ENCODE assay signal across 30 cellular contexts in genomic region chr22:33625959-33626358, GRCh38.
"Had no signal": no experiment of that assay in that cellular context is flagged by ENCODE, and none has a peak within 500 bp of the region (broad histone marks: within the 10 kb centered on the region; RNA-seq: fewer than 3 reads in every experiment).

No MANE protein-coding gene starts in this region.

- H3K4me1 Mint-ChIP-seq: activated B cell treated with CpG ODN at 0.5 μM for 24 hours; activated CD4-positive, alpha-beta T cell treated with anti-CD3 and anti-CD28 coated beads, Interleukin-2, amount 10 ng/mL, durations not matched to agents 24 days and 14 days; activated CD8-positive, alpha-beta memory T cell treated with anti-CD3 and anti-CD28 coated beads, Interleukin-2, amount 10 ng/mL, durations not matched to agents 7 days and 5 days; activated naive CD4-positive, alpha-beta T cell treated with anti-CD3 and anti-CD28 coated beads, Interleukin-2, amount 50 U/mL, for 24 hours; activated naive CD8-positive, alpha-beta T cell treated with anti-CD3 and anti-CD28 coated beads, Interleukin-2, amount 10 ng/mL, durations not matched to agents 7 days and 5 days; central memory CD8-positive, alpha-beta T cell; T-helper 17 cell had no signal

- DNase-seq: activated B cell treated with CpG ODN at 0.5 μM for 24 hours; activated CD4-positive, alpha-beta memory T cell treated with anti-CD3 and anti-CD28 coated beads for 36 hours; activated CD4-positive, alpha-beta T cell treated with anti-CD3 and anti-CD28 coated beads, Interleukin-2, amount 10 ng/mL, durations not matched to agents 24 days and 14 days; activated CD8-positive, alpha-beta memory T cell treated with anti-CD3 and anti-CD28 coated beads, Interleukin-2, amount 10 ng/mL, durations not matched to agents 7 days and 5 days; activated CD8-positive, alpha-beta memory T cell treated with anti-CD3 and anti-CD28 coated beads, Interleukin-2, amount 50 U/mL, for 4 hours; activated CD8-positive, alpha-beta T cell treated with anti-CD3 and anti-CD28 coated beads, Interleukin-2, amount 10 ng/mL, durations not matched to agents 7 days and 5 days; activated effector memory CD4-positive, alpha-beta T cell treated with anti-CD3 and anti-CD28 coated beads, Interleukin-2, amount 50 U/mL, for 16 hours; activated naive CD4-positive, alpha-beta T cell treated with anti-CD3 and anti-CD28 coated beads for 36 hours; activated naive CD8-positive, alpha-beta T cell treated with anti-CD3 and anti-CD28 coated beads, Interleukin-2, amount 10 ng/mL, durations not matched to agents 7 days and 5 days; activated T-cell treated with anti-CD3 and anti-CD28 coated beads, Interleukin-2, amount 50 U/mL, for 1 hour; activated T-cell treated with anti-CD3 and anti-CD28 coated beads, Interleukin-2, amount 50 U/mL, for 48 hours; amniotic stem cell; anterior cingulate cortex; brain microvascular endothelial cell; dorsolateral prefrontal cortex; effector memory CD4-positive, alpha-beta T cell; endodermal cell; foreskin fibroblast; head of caudate nucleus; T-helper 17 cell; T1000; WERI-Rb-1 had no signal

- H3K9me3 Mint-ChIP-seq: activated B cell treated with CpG ODN at 0.5 μM for 24 hours; activated naive CD4-positive, alpha-beta T cell treated with anti-CD3 and anti-CD28 coated beads, Interleukin-2, amount 50 U/mL, for 24 hours; endodermal cell had no signal

- H3K27ac Mint-ChIP-seq: activated B cell treated with CpG ODN at 0.5 μM for 24 hours; activated CD4-positive, alpha-beta memory T cell treated with anti-CD3 and anti-CD28 coated beads for 36 hours; activated CD4-positive, alpha-beta T cell treated with anti-CD3 and anti-CD28 coated beads, Interleukin-2, amount 10 ng/mL, durations not matched to agents 24 days and 14 days; activated CD8-positive, alpha-beta memory T cell treated with anti-CD3 and anti-CD28 coated beads, Interleukin-2, amount 10 ng/mL, durations not matched to agents 7 days and 5 days; activated CD8-positive, alpha-beta T cell treated with anti-CD3 and anti-CD28 coated beads, Interleukin-2, amount 10 ng/mL, durations not matched to agents 7 days and 5 days; activated naive CD4-positive, alpha-beta T cell treated with anti-CD3 and anti-CD28 coated beads for 36 hours; activated naive CD4-positive, alpha-beta T cell treated with anti-CD3 and anti-CD28 coated beads, Interleukin-2, amount 50 U/mL, for 24 hours; activated naive CD8-positive, alpha-beta T cell treated with anti-CD3 and anti-CD28 coated beads, Interleukin-2, amount 10 ng/mL, durations not matched to agents 7 days and 5 days; activated T-helper 1 cell treated with anti-CD3 and anti-CD28 coated beads, Interleukin-12 subunit alpha, Interleukin-12 subunit beta, Interleukin-2, Interleukin-4 antibody, amounts not matched to agents 30 ng/mL and 10 ng/mL and 1 ng/mL, durations not matched to agents 14 hours and 24 hours and 36 hours; activated T-helper 2 cell treated with anti-CD3 and anti-CD28 coated beads, Interferon-gamma antibody, Interleukin-2, Interleukin-4, amounts not matched to agents 10 μg/mL and 5 μg/mL and 100 μg/mL, durations not matched to agents 14 hours and 24 hours and 36 hours; dendritic cell treated with granulocyte-macrophage colony-stimulating factor and Interleukin-4, amounts not matched to agents 40 ng/mL and 50 ng/mL, for 4 days; endodermal cell; T-helper 17 cell; T-helper 2 cell treated with Interferon-gamma antibody and Interleukin-4, amounts not matched to agents 5 μg/mL and 100 μg/mL, for 36 hours had no signal

- H3K36me3 Mint-ChIP-seq: activated CD4-positive, alpha-beta memory T cell treated with anti-CD3 and anti-CD28 coated beads for 36 hours; activated CD8-positive, alpha-beta memory T cell treated with anti-CD3 and anti-CD28 coated beads, Interleukin-2, amount 10 ng/mL, durations not matched to agents 7 days and 5 days; activated naive CD4-positive, alpha-beta T cell treated with anti-CD3 and anti-CD28 coated beads, Interleukin-2, amount 50 U/mL, for 24 hours; activated naive CD8-positive, alpha-beta T cell treated with anti-CD3 and anti-CD28 coated beads, Interleukin-2, amount 10 ng/mL, durations not matched to agents 7 days and 5 days had no signal

- ATAC-seq: activated CD4-positive, CD25-positive, alpha-beta regulatory T cell treated with anti-CD3 and anti-CD28 coated beads, Interleukin-2, amount 50 U/mL, for 24 hours; activated CD8-positive, alpha-beta memory T cell treated with anti-CD3 and anti-CD28 coated beads, Interleukin-2, amount 10 ng/mL, durations not matched to agents 7 days and 5 days; activated CD8-positive, alpha-beta T cell treated with anti-CD3 and anti-CD28 coated beads, Interleukin-2, amount 10 ng/mL, durations not matched to agents 7 days and 5 days; esophagus mucosa; T-helper 17 cell had no signal

- H3K27me3 Mint-ChIP-seq: activated B cell treated with CpG ODN at 0.5 μM for 24 hours; activated CD4-positive, alpha-beta memory T cell treated with anti-CD3 and anti-CD28 coated beads for 36 hours; activated CD4-positive, alpha-beta T cell treated with anti-CD3 and anti-CD28 coated beads, Interleukin-2, amount 10 ng/mL, durations not matched to agents 24 days and 14 days; activated CD8-positive, alpha-beta memory T cell treated with anti-CD3 and anti-CD28 coated beads, Interleukin-2, amount 10 ng/mL, durations not matched to agents 7 days and 5 days; activated naive CD4-positive, alpha-beta T cell treated with anti-CD3 and anti-CD28 coated beads, Interleukin-2, amount 50 U/mL, for 24 hours; activated naive CD8-positive, alpha-beta T cell treated with anti-CD3 and anti-CD28 coated beads, Interleukin-2, amount 10 ng/mL, durations not matched to agents 7 days and 5 days; central memory CD8-positive, alpha-beta T cell; dendritic cell treated with granulocyte-macrophage colony-stimulating factor and Interleukin-4, amounts not matched to agents 40 ng/mL and 50 ng/mL, for 4 days; T-helper 17 cell had no signal

- H3K4me3 Mint-ChIP-seq: activated B cell treated with CpG ODN at 0.5 μM for 24 hours; activated CD4-positive, alpha-beta memory T cell treated with anti-CD3 and anti-CD28 coated beads for 36 hours; activated CD4-positive, alpha-beta T cell treated with anti-CD3 and anti-CD28 coated beads, Interleukin-2, amount 10 ng/mL, durations not matched to agents 24 days and 14 days; activated CD8-positive, alpha-beta memory T cell treated with anti-CD3 and anti-CD28 coated beads, Interleukin-2, amount 10 ng/mL, durations not matched to agents 7 days and 5 days; activated CD8-positive, alpha-beta T cell treated with anti-CD3 and anti-CD28 coated beads, Interleukin-2, amount 10 ng/mL, durations not matched to agents 7 days and 5 days; activated naive CD4-positive, alpha-beta T cell treated with anti-CD3 and anti-CD28 coated beads for 36 hours; activated naive CD4-positive, alpha-beta T cell treated with anti-CD3 and anti-CD28 coated beads, Interleukin-2, amount 50 U/mL, for 24 hours; activated naive CD8-positive, alpha-beta T cell treated with anti-CD3 and anti-CD28 coated beads, Interleukin-2, amount 10 ng/mL, durations not matched to agents 7 days and 5 days; activated T-helper 1 cell treated with anti-CD3 and anti-CD28 coated beads, Interleukin-12 subunit alpha, Interleukin-12 subunit beta, Interleukin-2, Interleukin-4 antibody, amounts not matched to agents 30 ng/mL and 10 ng/mL and 1 ng/mL, durations not matched to agents 14 hours and 24 hours and 36 hours; central memory CD8-positive, alpha-beta T cell; dendritic cell treated with granulocyte-macrophage colony-stimulating factor and Interleukin-4, amounts not matched to agents 40 ng/mL and 50 ng/mL, for 4 days; endodermal cell; T-helper 17 cell; T-helper 2 cell treated with Interferon-gamma antibody and Interleukin-4, amounts not matched to agents 5 μg/mL and 100 μg/mL, for 36 hours had no signal
